ENCODE assay signal across 8 cellular contexts in the genomic region with DNA sequence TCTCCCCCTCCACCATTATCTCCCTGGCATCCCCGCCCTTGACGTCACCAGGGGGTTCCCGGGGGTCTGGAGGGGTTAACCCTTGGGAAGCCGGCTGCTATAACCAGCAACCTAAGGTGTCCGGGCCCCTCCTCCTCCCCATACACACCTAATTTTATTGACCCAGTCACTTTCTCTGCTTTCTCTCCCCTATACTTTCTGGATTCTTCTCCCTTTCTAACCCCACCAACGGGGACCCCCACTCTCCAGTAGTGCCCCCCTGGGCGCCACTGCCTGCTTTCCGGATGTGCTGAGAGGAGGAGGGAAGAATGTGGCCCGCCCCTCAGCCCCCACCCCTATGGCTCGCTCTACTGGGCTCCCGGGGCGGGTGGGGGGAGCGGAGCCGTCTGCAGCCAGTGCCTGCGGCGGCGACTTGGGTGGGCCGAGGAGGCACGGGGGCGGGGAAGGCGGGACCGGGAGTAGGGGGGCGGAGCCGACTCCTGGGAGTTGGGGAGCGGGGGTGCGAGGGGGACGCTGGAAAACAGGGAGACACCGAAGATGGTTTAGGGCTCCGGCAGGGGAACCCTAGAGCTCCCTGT. TPM values are rescaled to one million over a fixed set of nuclear protein-coding genes. Genes with fewer than 3 reads are reported as not detected.
DNase-seq lines count a peak whose midpoint lies in the region; TF ChIP-seq lines count a peak whose summit lies in the region.

No MANE protein-coding gene starts in this region.

- H3K4me3 Mint-ChIP-seq in dendritic cell treated with granulocyte-macrophage colony-stimulating factor and Interleukin-4, amounts not matched to agents 40 ng/mL and 50 ng/mL, for 4 days: peak overlapping the region; percentile 85

- peaks cover 39% of the 10 kb centered on the region for H3K27me3 Mint-ChIP-seq in dendritic cell treated with granulocyte-macrophage colony-stimulating factor and Interleukin-4, amounts not matched to agents 40 ng/mL and 50 ng/mL, for 4 days

- peak; percentile 52 for DNase-seq in stimulated activated CD4-positive, alpha-beta T cell treated with anti-CD3 and anti-CD28 coated beads, Interleukin-15, amount 100 ng/mL, for 24 hours
- DNase-seq in stimulated activated CD4-positive, alpha-beta T cell treated with anti-CD3 and anti-CD28 coated beads, Interleukin-2, amount 100 ng/mL, for 48 hours: no peak
- DNase-seq in SJCRH30: peak; percentile 100
- peak in 1 of 2 donors; percentile 92 for DNase-seq in lower leg skin (ENCODE audit: low spot score in 2 of 2)
- DNase-seq in middle frontal gyrus (ENCODE audit: extremely low spot score, low spot score): no peak
- DNase-seq in SHP77 (lab: John Stamatoyannopoulos, UW): no peak

- H3K27ac Mint-ChIP-seq in dendritic cell treated with granulocyte-macrophage colony-stimulating factor and Interleukin-4, amounts not matched to agents 40 ng/mL and 50 ng/mL, for 4 days: peak overlapping the region; percentile 74

- H3K9ac ChIP-seq in subcutaneous abdominal adipose tissue (ENCODE audit: low read length in 5 of 5): peak overlapping the region in 1 of 5 donors; percentile 69

- no peaks in the 10 kb centered on the region for H3K9me3 Mint-ChIP-seq in dendritic cell treated with granulocyte-macrophage colony-stimulating factor and Interleukin-4, amounts not matched to agents 40 ng/mL and 50 ng/mL, for 4 days

- H3K27me3 ChIP-seq in SJCRH30 (no peaks in the 10 kb centered on the region), subcutaneous abdominal adipose tissue (ENCODE audit: control insufficient read depth in 5 of 5, insufficient read depth in 4 of 5, low read length in 5 of 5) (peaks cover 0 to 12% (median 6%) of the 10 kb centered on the region in 5 donors)

- H3K36me3 Mint-ChIP-seq in dendritic cell treated with granulocyte-macrophage colony-stimulating factor and Interleukin-4, amounts not matched to agents 40 ng/mL and 50 ng/mL, for 4 days (ENCODE audit: low read depth): no peaks in the 10 kb centered on the region

- H3K27ac ChIP-seq in SJCRH30: peak overlapping the region; percentile 95
- no peak overlapping the region for H3K27ac ChIP-seq in subcutaneous abdominal adipose tissue (ENCODE audit: low read depth, low read length)

- no peak for TF ChIP-seq POLR2A in lower leg skin (IDR thresholded peaks at IDR 0.05)

- H3K4me3 ChIP-seq in SJCRH30: peak overlapping the region; percentile 87
- H3K4me3 ChIP-seq in lower leg skin (ENCODE audit: low read depth, poor library complexity, severe bottlenecking): peak overlapping the region; percentile 21
- H3K4me3 ChIP-seq in subcutaneous abdominal adipose tissue (ENCODE audit: low read depth in 1 of 5, low read length in 5 of 5): peak overlapping the region; percentile 61 to 82 (median 69)

- H3K4me1 Mint-ChIP-seq in dendritic cell treated with granulocyte-macrophage colony-stimulating factor and Interleukin-4, amounts not matched to agents 40 ng/mL and 50 ng/mL, for 4 days (ENCODE audit: low read depth): peaks cover 68% of the 10 kb centered on the region

- 1 to 2% methylated on average over 21 to 22 of the region's 29 CpGs for WGBS in lower leg skin, 2 donors

- H3K4me1 ChIP-seq in SJCRH30 (peaks cover 36% of the 10 kb centered on the region), subcutaneous abdominal adipose tissue (ENCODE audit: control insufficient read depth in 5 of 5, insufficient read depth in 5 of 5, low read length in 5 of 5) (peaks cover 5 to 41% (median 36%) of the 10 kb centered on the region in 5 donors)

- H3K36me3 ChIP-seq in SJCRH30: peaks cover 17% of the 10 kb centered on the region
- no peaks in the 10 kb centered on the region for H3K36me3 ChIP-seq in subcutaneous abdominal adipose tissue (ENCODE audit: control insufficient read depth in 5 of 5, insufficient read depth in 5 of 5, low read length in 5 of 5)

- intact Hi-C loops in dendritic cell treated with granulocyte-macrophage colony-stimulating factor and Interleukin-4, amounts not matched to agents 40 ng/mL and 50 ng/mL, for 4 days (cut with micrococcal nuclease): no loop called here
- intact Hi-C loops in lower leg skin (cut with DNase I; ENCODE audit: low total_unique reads): loop anchor here (10.0 kb wide), 1 partner anchor 163 kb away; no protein-coding TSS in a partner anchor

- no peak for TF ChIP-seq CTCF in lower leg skin (IDR thresholded peaks at IDR 0.05)

- H3K9me3 ChIP-seq in SJCRH30 (replicated peaks): no peaks in the 10 kb centered on the region
- H3K9me3 ChIP-seq in subcutaneous abdominal adipose tissue (ENCODE audit: control insufficient read depth in 5 of 5, low read length in 5 of 5): no peaks in the 10 kb centered on the region

RNA-seq across cellular contexts. Expression of gene GLI1, which starts 1.8 kb away (rescaled TPM):
- total RNA-seq in SJCRH30 (2014; rRNA removed; shearing (Covaris generic)): 171 and 174 TPM in 2 replicates
- 10 to 100 TPM in 1 of 4 donors, 1 to 10 TPM in 1, under 1 TPM in 2; 0.19 to 13.4 (median 1.9) TPM for total RNA-seq in lower leg skin

RNA-seq across cellular contexts. Expression of gene INHBE, which starts 6.3 kb away (rescaled TPM):
- total RNA-seq in SJCRH30 (2014; rRNA removed; shearing (Covaris generic)): 17.0 and 32.9 TPM in 2 replicates
- total RNA-seq in lower leg skin: not detected

RNA-seq across cellular contexts. Expression of gene ARHGAP9, which starts 18.3 kb away (rescaled TPM):
- total RNA-seq in SJCRH30 (2014; rRNA removed; shearing (Covaris generic)): 5.7 and 9.3 TPM in 2 replicates
- 1 to 10 TPM; 2.3 to 6.6 (median 3.1) TPM for total RNA-seq in lower leg skin

RNA-seq across cellular contexts. Expression of gene MARS1, which starts 26.5 kb away (rescaled TPM):
- 690 and 839 TPM in 2 replicates for total RNA-seq in SJCRH30 (2014; rRNA removed; shearing (Covaris generic))
- 100 to 1,000 TPM in 1 of 4 donors, 10 to 100 TPM in 3; 37.7 to 386 (median 51.4) TPM for total RNA-seq in lower leg skin

RNA-seq across cellular contexts. Expression of gene INHBC, which starts 26.8 kb away (rescaled TPM):
- total RNA-seq in SJCRH30 (2014; rRNA removed; shearing (Covaris generic)): 0.28 and 0.41 TPM in 2 replicates
- total RNA-seq in lower leg skin: not detected

Comparison
In these comparisons a context has a peak if more than half of its experiments do, and no peak if none do; other contexts are left out.
1. DNase-seq: peak in stimulated activated CD4-positive, alpha-beta T cell treated with anti-CD3 and anti-CD28 coated beads, Interleukin-15, amount 100 ng/mL, for 24 hours (single experiment) and SJCRH30 (2 of 2); none in stimulated activated CD4-positive, alpha-beta T cell treated with anti-CD3 and anti-CD28 coated beads, Interleukin-2, amount 100 ng/mL, for 48 hours (0 of 2), middle frontal gyrus (single experiment) and SHP77 (0 of 2).
2. H3K4me3 ChIP-seq: peak in every context shown above with its lines; median percentile 87 in SJCRH30; 69 in subcutaneous abdominal adipose tissue; 21 in lower leg skin.
3. RNA of gene GLI1, which starts 1.8 kb away (total RNA-seq): 171 to 174 TPM in SJCRH30; 0.19 to 13.4 TPM in lower leg skin; every median in the first group is over 10 times any median in the second.
4. RNA of gene INHBE, which starts 6.3 kb away (total RNA-seq): 17.0 to 32.9 TPM in SJCRH30; not detected in lower leg skin; every median in the first group is over 10 times any median in the second.